Comparison of ENCODE assay signal across 8 cellular contexts in the genomic region with DNA sequence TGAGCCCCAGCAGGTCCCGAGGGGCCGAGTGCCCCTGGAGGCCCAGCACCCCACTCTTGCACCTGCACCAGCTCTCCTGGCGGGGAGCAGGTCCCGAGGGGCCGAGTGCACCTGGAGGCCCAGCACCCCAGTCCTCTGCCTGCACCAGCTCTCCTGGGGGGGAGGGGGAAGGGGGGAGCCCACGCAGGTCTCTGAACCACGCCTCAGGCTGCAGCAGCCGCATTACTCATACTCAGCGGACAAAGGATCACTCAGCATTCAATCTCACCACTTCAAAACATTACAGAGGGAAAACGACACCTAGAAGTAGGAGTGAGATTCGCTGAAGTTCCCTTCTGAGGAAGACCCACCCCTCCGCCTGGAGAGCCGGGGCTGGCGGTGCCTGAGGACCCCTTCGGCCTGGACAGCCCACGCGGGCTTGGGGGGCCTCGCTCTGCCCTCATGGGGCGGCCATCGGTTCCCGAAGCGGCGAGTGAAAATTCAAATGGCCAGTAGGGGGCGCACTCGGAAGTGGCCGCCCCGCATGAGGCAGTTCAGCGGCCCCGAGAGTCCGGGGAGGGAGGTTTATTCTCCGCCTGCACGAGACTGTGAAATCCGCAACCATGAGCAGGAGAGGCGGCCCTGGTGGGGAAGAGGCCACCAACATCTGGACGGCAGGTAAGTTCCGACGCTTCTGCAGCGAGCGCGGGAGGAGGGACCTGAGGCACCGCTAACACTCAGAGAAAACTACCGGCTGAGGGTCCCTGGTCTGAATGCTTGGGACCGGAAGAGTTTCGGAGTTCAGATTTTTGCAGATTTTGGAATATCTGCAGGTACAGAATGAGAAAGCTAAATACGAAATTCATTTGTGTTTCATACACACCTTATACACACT. TPM values are rescaled to one million over a fixed set of nuclear protein-coding genes. Genes with fewer than 3 reads are reported as not detected.
DNase-seq lines count a peak whose midpoint lies in the region; ATAC-seq lines count a peak whose summit lies in the region.

No MANE protein-coding gene starts in this region.

- H2BK12ac ChIP-seq in mesenchymal stem cell (ENCODE audit: low read length in 2 of 2): peak overlapping the region in 1 of 2 experiments; percentile 85

- H2BK5ac ChIP-seq in mesenchymal stem cell (ENCODE audit: low read depth, low read length, poor library complexity, severe bottlenecking): no peak overlapping the region

- no peaks in the 10 kb centered on the region for H3K36me3 ChIP-seq in effector memory CD4-positive, alpha-beta T cell (ENCODE audit: control insufficient read depth, insufficient read depth, low read length)
- peaks cover 11 to 31% of the 10 kb centered on the region in 2 experiments for H3K36me3 ChIP-seq in mesenchymal stem cell (ENCODE audit: control insufficient read depth in 1 of 2, insufficient read depth in 2 of 2, low read depth in 1 of 2, low read length in 2 of 2)

- H2BK15ac ChIP-seq in mesenchymal stem cell (ENCODE audit: low read depth, poor library complexity, severe bottlenecking): peak overlapping the region; percentile 12

- no peak overlapping the region for H3K4ac ChIP-seq in mesenchymal stem cell (ENCODE audit: low read depth in 1 of 2, low read length in 2 of 2)

- peak overlapping the region; percentile 42 for H2BK120ac ChIP-seq in mesenchymal stem cell (ENCODE audit: low read depth, low read length)

- H3K14ac ChIP-seq in mesenchymal stem cell (ENCODE audit: low read length in 2 of 2): no peak overlapping the region

- H2AK5ac ChIP-seq in mesenchymal stem cell (ENCODE audit: low read length, severe bottlenecking): no peak overlapping the region

- H3K4me1 ChIP-seq in effector memory CD4-positive, alpha-beta T cell (ENCODE audit: control insufficient read depth, insufficient read depth, low read length, poor library complexity, severe bottlenecking): peaks cover 9% of the 10 kb centered on the region
- peaks cover 44% of the 10 kb centered on the region for H3K4me1 ChIP-seq in mesenchymal stem cell (ENCODE audit: control insufficient read depth, insufficient read depth, low read depth, low read length)

- H3K23ac ChIP-seq in mesenchymal stem cell (ENCODE audit: low read length in 2 of 2): no peak overlapping the region

- 14% methylated on average over 36 of the region's 45 CpGs for WGBS in mesenchymal stem cell

- DNase-seq in NCI-H2029 (lab: John Stamatoyannopoulos, UW) (peak; percentile 11), NCI-H2029 treated with DMSO at 0.1 percent for 48 hours (lab: John Stamatoyannopoulos, UW) (no peak), NCI-H2171 (lab: John Stamatoyannopoulos, UW) (peak; percentile 6), mesenchymal stem cell (peak; percentile 68)
- DNase-seq in activated CD8-positive, alpha-beta memory T cell treated with anti-CD3 and anti-CD28 coated beads for 1 hour (ENCODE audit: extremely low read depth in 1 of 2, low read depth in 1 of 2): peak; percentile 29 to 59
- DNase-seq in effector memory CD4-positive, alpha-beta T cell: peak; percentile 29 to 55 (median 40)
- DNase-seq in stimulated activated CD8-positive, alpha-beta memory T cell treated with anti-CD3 and anti-CD28 coated beads, Interleukin-15, amount 100 ng/mL, for 4 hours (ENCODE audit: low read depth in 2 of 2): peak; percentile 27 to 43

- peak overlapping the region; percentile 69 for H3K4me2 ChIP-seq in mesenchymal stem cell (ENCODE audit: low read length, poor library complexity, severe bottlenecking)

- peak overlapping the region; percentile 75 to 77 for H3K18ac ChIP-seq in mesenchymal stem cell (ENCODE audit: low read depth in 1 of 2, low read length in 2 of 2)

- ATAC-seq in HG02798 (IDR thresholded peaks at IDR 0.05; ENCODE audit: poor library complexity, unreplicated experiment): peak; percentile 78

- H3K9me3 ChIP-seq in effector memory CD4-positive, alpha-beta T cell (ENCODE audit: control insufficient read depth, low read length): no peaks in the 10 kb centered on the region
- no peaks in the 10 kb centered on the region for H3K9me3 ChIP-seq in mesenchymal stem cell (ENCODE audit: control insufficient read depth, low read length)

- H3K4me3 ChIP-seq in effector memory CD4-positive, alpha-beta T cell (ENCODE audit: insufficient read depth, low read depth, low read length, poor library complexity, severe bottlenecking): peak overlapping the region; percentile 8
- H3K4me3 ChIP-seq in mesenchymal stem cell (ENCODE audit: insufficient read depth in 1 of 2, low read depth in 1 of 2, low read length in 2 of 2): peak overlapping the region; percentile 45 to 89

- H4K91ac ChIP-seq in mesenchymal stem cell (ENCODE audit: low read length): no peak overlapping the region

- H3K9ac ChIP-seq in mesenchymal stem cell (ENCODE audit: low read length): peak overlapping the region; percentile 88

- H2AFZ ChIP-seq in mesenchymal stem cell (ENCODE audit: low read depth, low read length): peak overlapping the region; percentile 29

- H4K8ac ChIP-seq in mesenchymal stem cell (ENCODE audit: low read length): peak overlapping the region; percentile 72

- no peak overlapping the region for H3K27ac ChIP-seq in effector memory CD4-positive, alpha-beta T cell (ENCODE audit: insufficient read depth, low read length, poor library complexity, severe bottlenecking)
- peak overlapping the region; percentile 66 for H3K27ac ChIP-seq in mesenchymal stem cell (ENCODE audit: low read length, poor library complexity, severe bottlenecking)

- no peaks in the 10 kb centered on the region for H3K27me3 ChIP-seq in effector memory CD4-positive, alpha-beta T cell (replicated peaks; ENCODE audit: control insufficient read depth, insufficient read depth, low read length, poor library complexity, severe bottlenecking)
- no peaks in the 10 kb centered on the region for H3K27me3 ChIP-seq in mesenchymal stem cell (ENCODE audit: control insufficient read depth in 1 of 2, insufficient read depth in 1 of 2, low read length in 2 of 2)

- H3K79me1 ChIP-seq in mesenchymal stem cell (replicated peaks; ENCODE audit: low read length, poor library complexity, severe bottlenecking): peaks cover 30% of the 10 kb centered on the region

RNA-seq across cellular contexts. Expression of a gene that starts 1.1 kb away (rescaled TPM):
- 3.9 TPM for polyA plus RNA-seq in mesenchymal stem cell (2013, experiment 1 of 2)
- 4.0 TPM for polyA plus RNA-seq in mesenchymal stem cell (2013, experiment 2 of 2)

RNA-seq across cellular contexts. Expression of a gene that starts 42.5 kb away (rescaled TPM):
- polyA plus RNA-seq in mesenchymal stem cell (2013, experiment 1 of 2): 0.36 TPM
- polyA plus RNA-seq in mesenchymal stem cell (2013, experiment 2 of 2): 0.40 TPM
